Comparison of ENCODE assay signal across 23 cellular contexts in the genomic region with DNA sequence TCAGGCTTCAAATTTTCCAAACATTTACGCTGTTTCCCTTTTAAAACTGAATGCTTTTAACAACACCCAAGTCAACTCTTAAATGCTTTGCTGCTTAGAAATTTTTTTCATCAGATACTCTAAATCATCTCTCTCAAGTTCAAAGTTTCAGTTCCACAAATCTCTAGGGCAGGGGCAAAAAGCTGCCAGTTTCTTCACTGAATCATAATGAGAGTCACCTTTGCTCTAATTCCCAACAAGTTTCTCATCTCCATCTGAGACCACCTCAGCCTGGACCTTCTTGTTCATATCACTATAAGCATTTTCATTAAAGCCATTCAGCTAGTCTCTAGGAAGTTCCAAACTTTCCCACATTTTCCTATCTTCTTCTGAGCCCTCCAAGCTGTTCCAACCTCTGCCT.
"Had no signal": no experiment of that assay in that cellular context is flagged by ENCODE, and none has a peak within 500 bp of the region (broad histone marks: within the 10 kb centered on the region; RNA-seq: fewer than 3 reads in every experiment).

No MANE protein-coding gene starts in this region.

- DNase-seq: erythroblast; foreskin keratinocyte; kidney; left cardiac atrium; left ventricle myocardium inferior; lower lobe of right lung; natural killer cell; ovary; sigmoid colon; stimulated activated CD4-positive, alpha-beta T cell treated with anti-CD3 and anti-CD28 coated beads, Interleukin-2, amount 100 ng/mL, for 24 hours; stimulated activated CD4-positive, alpha-beta T cell treated with anti-CD3 and anti-CD28 coated beads, Interleukin-4, amount 100 ng/mL, for 4 hours; stimulated activated naive CD4-positive, alpha-beta T cell; stomach; substantia nigra; trophoblast cell had no signal

- H3K9me3 ChIP-seq: lower lobe of right lung, ovary, right atrium auricular region, sigmoid colon, stomach, thoracic aorta had no signal

- H3K27ac ChIP-seq: foreskin keratinocyte, left ventricle myocardium inferior, lower lobe of right lung, ovary, right atrium auricular region, sigmoid colon, skin epidermis, stomach, thoracic aorta had no signal

- H3K27ac Mint-ChIP-seq: dendritic cell treated with granulocyte-macrophage colony-stimulating factor and Interleukin-4, amounts not matched to agents 40 ng/mL and 50 ng/mL, for 4 days; memory B cell; mesothelial cell of epicardium; natural killer cell had no signal

- H3K36me3 Mint-ChIP-seq: memory B cell, natural killer cell had no signal

- H3K27me3 Mint-ChIP-seq: dendritic cell treated with granulocyte-macrophage colony-stimulating factor and Interleukin-4, amounts not matched to agents 40 ng/mL and 50 ng/mL, for 4 days; memory B cell had no signal

- FAIRE-seq: endothelial cell of umbilical vein, kidney had no signal

- H3K4me1 ChIP-seq: left ventricle myocardium inferior, lower lobe of right lung, right atrium auricular region, stomach had no signal

- ATAC-seq: foreskin keratinocyte, left cardiac atrium, lower lobe of right lung, natural killer cell had no signal

- H3K4me3 Mint-ChIP-seq: dendritic cell treated with granulocyte-macrophage colony-stimulating factor and Interleukin-4, amounts not matched to agents 40 ng/mL and 50 ng/mL, for 4 days; memory B cell; mesothelial cell of epicardium; natural killer cell; neural crest cell had no signal

- H3K36me3 ChIP-seq: left ventricle myocardium inferior, lower lobe of right lung, ovary, right atrium auricular region, sigmoid colon, thoracic aorta had no signal

- H3K4me3 ChIP-seq: left ventricle myocardium inferior, lower lobe of right lung, ovary, right atrium auricular region, sigmoid colon, skin epidermis, stomach, thoracic aorta had no signal

- H3K27me3 ChIP-seq: foreskin keratinocyte, ovary, right atrium auricular region, sigmoid colon, stomach had no signal

- H3K4me1 Mint-ChIP-seq: memory B cell, mesothelial cell of epicardium, natural killer cell had no signal
